Comparison of ENCODE assay signal across 9 cellular contexts in genomic region chr18:79797518-79798345, GRCh38. TPM values are rescaled to one million over a fixed set of nuclear protein-coding genes. Genes with fewer than 3 reads are reported as not detected.
DNase-seq lines count a peak whose midpoint lies in the region; ATAC-seq and TF ChIP-seq lines count a peak whose summit lies in the region.
"Had no signal": no experiment of that assay in that cellular context is flagged by ENCODE, and none has a peak within 500 bp of the region (broad histone marks: within the 10 kb centered on the region; RNA-seq: fewer than 3 reads in every experiment).

TSS of gene KCNG2 (plus strand) at chr18:79797938. CDS start at chr18:79863668, 65,730 bp downstream.

- no peak within 1 kb of the TSS for H4K91ac ChIP-seq in neuronal stem cell (ENCODE audit: low read depth, low read length, poor library complexity)

- peaks cover 9% of the 10 kb centered on the region for H3K36me3 Mint-ChIP-seq in endothelial cell (ENCODE audit: low read depth, unreplicated experiment)

- H2BK120ac ChIP-seq in neuronal stem cell (ENCODE audit: low read depth, low read length): no peak within 1 kb of the TSS

- no peak within 1 kb of the TSS for H2BK12ac ChIP-seq in neuronal stem cell (ENCODE audit: low read length)

- no peak within 1 kb of the TSS for H2AK5ac ChIP-seq in neuronal stem cell (ENCODE audit: low read depth, low read length)

- peak within 1 kb of the TSS; percentile 77 for H2AFZ ChIP-seq in neuronal stem cell (ENCODE audit: low read length)

- no peak within 1 kb of the TSS for H2BK15ac ChIP-seq in neuronal stem cell (ENCODE audit: low read length)

- no peak within 1 kb of the TSS for H3K27ac Mint-ChIP-seq in endothelial cell (ENCODE audit: unreplicated experiment)

- no peak for ATAC-seq in GM21786 (IDR thresholded peaks at IDR 0.05; ENCODE audit: unreplicated experiment)

- peaks cover 11 to 87% (median 38%) of the 10 kb centered on the region in 3 experiments for H3K27me3 ChIP-seq in neuronal stem cell (ENCODE audit: control insufficient read depth in 3 of 3, insufficient read depth in 3 of 3, low read depth in 1 of 3, low read length in 3 of 3)

- no peaks in the 10 kb centered on the region for H3K79me1 ChIP-seq in neuronal stem cell (ENCODE audit: low read depth, low read length)

- peak within 1 kb of the TSS; percentile 86 for H3K4me2 ChIP-seq in neuronal stem cell (ENCODE audit: insufficient read depth, low read length, poor library complexity, severe bottlenecking)

- peak within 1 kb of the TSS; percentile 78 for H3K9ac ChIP-seq in neuronal stem cell (ENCODE audit: low read depth, low read length, poor library complexity)

- no peak within 1 kb of the TSS for H3K27ac ChIP-seq in neuronal stem cell (replicated peaks; ENCODE audit: low read length)

- no CpG with 5 or more reads among the region's 92 CpGs for WGBS in neuronal stem cell (ENCODE audit: extremely low coverage in 2 of 2, insufficient read length in 2 of 2, insufficient replicate concordance in 1 of 2), 2 donors

- H3K18ac ChIP-seq in neuronal stem cell (ENCODE audit: low read length): peak within 1 kb of the TSS; percentile 68

- DNase-seq in NCI-H1436 (lab: John Stamatoyannopoulos, UW) (peak; percentile 36), NCI-H1436 treated with DMSO at 0.1 percent for 48 hours (lab: John Stamatoyannopoulos, UW) (no peak), NOMO-1 treated with DMSO at 0.1 percent for 48 hours (lab: John Stamatoyannopoulos, UW; ENCODE audit: unreplicated experiment) (peak; percentile 12), endothelial cell (ENCODE audit: low spot score) (peak; percentile 71), neuronal stem cell (ENCODE audit: low spot score) (peak; percentile 55), cortex of kidney (lab: John Stamatoyannopoulos, UW) (no peak), foreskin melanocyte (no peak)

- peaks cover 0 to 3% of the 10 kb centered on the region in 2 donors for H3K4me1 ChIP-seq in neuronal stem cell (ENCODE audit: control insufficient read depth in 2 of 2, insufficient read depth in 1 of 2, low read depth in 1 of 2, low read length in 2 of 2)

- TF ChIP-seq CTCF in endothelial cell (IDR thresholded peaks at IDR 0.05; ENCODE audit: unreplicated experiment): no peak

- peaks cover 9% of the 10 kb centered on the region for H3K4me1 Mint-ChIP-seq in endothelial cell (ENCODE audit: unreplicated experiment)

- no peak within 1 kb of the TSS for H4K8ac ChIP-seq in neuronal stem cell (ENCODE audit: low read depth, low read length)

- no peaks in the 10 kb centered on the region for H3K36me3 ChIP-seq in neuronal stem cell (replicated peaks in 1 of 2; ENCODE audit: control insufficient read depth in 2 of 2, insufficient read depth in 2 of 2, low read length in 2 of 2)

- H3K9me3 Mint-ChIP-seq in endothelial cell (ENCODE audit: unreplicated experiment): no peaks in the 10 kb centered on the region

- no peak within 1 kb of the TSS for H3K23ac ChIP-seq in neuronal stem cell (ENCODE audit: low read depth, low read length, poor library complexity)

- no peak within 1 kb of the TSS for H3K4ac ChIP-seq in neuronal stem cell (ENCODE audit: low read length)

- H3K4me3 Mint-ChIP-seq in endothelial cell (ENCODE audit: unreplicated experiment): peak within 1 kb of the TSS; percentile 89

- no peaks in the 10 kb centered on the region for H3K9me3 ChIP-seq in neuronal stem cell (replicated peaks in 1 of 2; ENCODE audit: control insufficient read depth in 2 of 2, insufficient read depth in 1 of 2, low read depth in 1 of 2, low read length in 2 of 2)

- H3K27me3 Mint-ChIP-seq in endothelial cell (ENCODE audit: unreplicated experiment): peaks cover 24% of the 10 kb centered on the region

- peak within 1 kb of the TSS; percentile 2 for H3K14ac ChIP-seq in neuronal stem cell (ENCODE audit: low read length)

- peak within 1 kb of the TSS; percentile 23 to 72 for H3K4me3 ChIP-seq in neuronal stem cell (ENCODE audit: low read length in 2 of 2)

- H2BK5ac ChIP-seq in neuronal stem cell (ENCODE audit: low read length): no peak within 1 kb of the TSS

RNA-seq across cellular contexts. Expression of gene KCNG2, which starts in this region (rescaled TPM):
- 0.56 TPM for total RNA-seq in endothelial cell (ENCODE audit: unreplicated experiment)
- polyA plus RNA-seq in neuronal stem cell (2013, experiment 1 of 2): 0.29 TPM
- 0.29 TPM for polyA plus RNA-seq in neuronal stem cell (2013, experiment 2 of 2)
- total RNA-seq: pulmonary artery endothelial cell had no signal

Comparison
In these comparisons a context has a peak if more than half of its experiments do, and no peak if none do; other contexts are left out.
1. DNase-seq: peak in NCI-H1436 (single experiment), NOMO-1 treated with DMSO at 0.1 percent for 48 hours (single experiment) and neuronal stem cell (single experiment); none in NCI-H1436 treated with DMSO at 0.1 percent for 48 hours (single experiment), cortex of kidney (single experiment) and foreskin melanocyte (single experiment).
2. Peak in DNase-seq in endothelial cell; RNA of the gene not detected or under 1 TPM.